ENCODE assay signal across 9 cellular contexts in genomic region chr15:60299452-60300047, GRCh38.
A peak's percentile ranks its signal among the peaks of the same experiment; 100 is the strongest.
DNase-seq lines count a peak whose midpoint lies in the region; ATAC-seq and TF ChIP-seq lines count a peak whose summit lies in the region.
"Had no signal": no experiment of that assay in that cellular context is flagged by ENCODE, and none has a peak within 500 bp of the region (broad histone marks: within the 10 kb centered on the region; RNA-seq: fewer than 3 reads in every experiment).

No MANE protein-coding gene starts in this region.

- no peaks in the 10 kb centered on the region for H3K36me3 ChIP-seq in ascending aorta

- H3K27ac Mint-ChIP-seq in activated naive CD4-positive, alpha-beta T cell treated with anti-CD3 and anti-CD28 coated beads, Interleukin-2, amount 10 ng/mL, durations not matched to agents 7 days and 5 days = no peak overlapping the region
- H3K27ac Mint-ChIP-seq: CD4-positive, CD25-positive, alpha-beta regulatory T cell had no signal

- intact Hi-C loops in left cardiac atrium (cut with DNase I) = no loop called here
- intact Hi-C loops in ascending aorta (cut with DNase I) = no loop called here

- H3K4me3 Mint-ChIP-seq in activated naive CD4-positive, alpha-beta T cell treated with anti-CD3 and anti-CD28 coated beads, Interleukin-2, amount 10 ng/mL, durations not matched to agents 7 days and 5 days = no peak overlapping the region
- H3K4me3 Mint-ChIP-seq: CD4-positive, CD25-positive, alpha-beta regulatory T cell had no signal

- CTCF ChIA-PET in activated naive CD4-positive, alpha-beta T cell treated with anti-CD3 and anti-CD28 coated beads, Interleukin-2, amount 10 ng/mL, durations not matched to agents 7 days and 5 days (lab: Charles Lee) = no interaction called here

- no peak overlapping the region for H3K27ac ChIP-seq in ascending aorta

- no peaks in the 10 kb centered on the region for H3K4me1 ChIP-seq in ascending aorta

- peaks cover 5% of the 10 kb centered on the region for H3K9me3 Mint-ChIP-seq in activated naive CD4-positive, alpha-beta T cell treated with anti-CD3 and anti-CD28 coated beads, Interleukin-2, amount 10 ng/mL, durations not matched to agents 7 days and 5 days

- H3K36me3 Mint-ChIP-seq in activated naive CD4-positive, alpha-beta T cell treated with anti-CD3 and anti-CD28 coated beads, Interleukin-2, amount 10 ng/mL, durations not matched to agents 7 days and 5 days = no peaks in the 10 kb centered on the region

- ATAC-seq in left cardiac atrium (peak in 1 of 2 donors; percentile 21), GM19023 (IDR thresholded peaks at IDR 0.05; ENCODE audit: unreplicated experiment) (no peak), HG03097 (IDR thresholded peaks at IDR 0.05; ENCODE audit: low FRiP score, unreplicated experiment) (no peak)

- H3K27me3 Mint-ChIP-seq in activated naive CD4-positive, alpha-beta T cell treated with anti-CD3 and anti-CD28 coated beads, Interleukin-2, amount 10 ng/mL, durations not matched to agents 7 days and 5 days = peaks cover 13% of the 10 kb centered on the region

- H3K4me1 Mint-ChIP-seq in activated naive CD4-positive, alpha-beta T cell treated with anti-CD3 and anti-CD28 coated beads, Interleukin-2, amount 10 ng/mL, durations not matched to agents 7 days and 5 days = no peaks in the 10 kb centered on the region
- H3K4me1 Mint-ChIP-seq: CD4-positive, CD25-positive, alpha-beta regulatory T cell had no signal

- no peaks in the 10 kb centered on the region for H3K27me3 ChIP-seq in ascending aorta

- peak; percentile 38 for DNase-seq in AG08395 (ENCODE audit: low spot score)
- peak; percentile 96 for DNase-seq in NCI-H1092 treated with DMSO at 0.1 percent for 48 hours (lab: John Stamatoyannopoulos, UW)
- peak; percentile 81 to 83 for DNase-seq in SHP77 (lab: John Stamatoyannopoulos, UW)
- peak; percentile 37 for DNase-seq in left cardiac atrium
- no peak for DNase-seq in ascending aorta (ENCODE audit: low spot score in 2 of 2)
- no peak for DNase-seq in activated naive CD4-positive, alpha-beta T cell treated with anti-CD3 and anti-CD28 coated beads, Interleukin-2, amount 10 ng/mL, durations not matched to agents 7 days and 5 days
- DNase-seq: CD4-positive, CD25-positive, alpha-beta regulatory T cell had no signal

- no peak overlapping the region for H3K4me3 ChIP-seq in ascending aorta

- H3K9me3 ChIP-seq in ascending aorta = no peaks in the 10 kb centered on the region

- no peak for TF ChIP-seq CTCF in ascending aorta (IDR thresholded peaks at IDR 0.05)

Comparison
In these comparisons a context has a peak if more than half of its experiments do, and no peak if none do; other contexts are left out.
1. DNase-seq: peak in AG08395 (single experiment), NCI-H1092 treated with DMSO at 0.1 percent for 48 hours (single experiment), SHP77 (2 of 2) and left cardiac atrium (single experiment); none in ascending aorta (0 of 2) and activated naive CD4-positive, alpha-beta T cell treated with anti-CD3 and anti-CD28 coated beads, Interleukin-2, amount 10 ng/mL, durations not matched to agents 7 days and 5 days (single experiment).